In genomic region chr16:70222574-70222973, GRCh38 we compare ENCODE assay signal across 8 cellular contexts. TPM values are rescaled to one million over a fixed set of nuclear protein-coding genes. Genes with fewer than 3 reads are reported as not detected.
DNase-seq lines count a peak whose midpoint lies in the region; ATAC-seq, FAIRE-seq and TF ChIP-seq lines count a peak whose summit lies in the region.
"Not testable (repeated sequence)": the region's sequence is repeated elsewhere in the genome, so short reads cannot be mapped to it uniquely, and the experiment has no call there.
"Had no signal": no experiment of that assay in that cellular context is flagged by ENCODE, and none has a peak within 500 bp of the region (broad histone marks: within the 10 kb centered on the region; RNA-seq: fewer than 3 reads in every experiment).

No MANE protein-coding gene starts in this region.

- not testable (repeated sequence) for H3K4me1 ChIP-seq in astrocyte (ENCODE audit: insufficient read depth, low read length)

- not testable (repeated sequence) for H3K4me3 Mint-ChIP-seq in T-helper 2 cell treated with Interferon-gamma antibody and Interleukin-4, amounts not matched to agents 5 μg/mL and 100 μg/mL, for 36 hours; activated CD4-positive, alpha-beta memory T cell treated with anti-CD3 and anti-CD28 coated beads, Interleukin-2, amount 10 ng/mL, durations not matched to agents 7 days and 5 days; activated T-helper 1 cell treated with anti-CD3 and anti-CD28 coated beads, Interleukin-12 subunit alpha, Interleukin-12 subunit beta, Interleukin-2, Interleukin-4 antibody, amounts not matched to agents 30 ng/mL and 10 ng/mL and 1 ng/mL, durations not matched to agents 14 hours and 24 hours and 36 hours; astrocyte (ENCODE audit: unreplicated experiment); stimulated activated effector memory CD8-positive, alpha-beta T cell treated with anti-CD3 and anti-CD28 coated beads, Interleukin-12 subunit alpha, Interleukin-12 subunit beta, amount 100 ng/mL, for 72 hours

- not testable (repeated sequence) for DNase-seq in T-helper 2 cell treated with Interferon-gamma antibody and Interleukin-4, amounts not matched to agents 5 μg/mL and 100 μg/mL, for 36 hours (ENCODE audit: low spot score); activated T-helper 1 cell treated with anti-CD3 and anti-CD28 coated beads, Interleukin-12 subunit alpha, Interleukin-12 subunit beta, Interleukin-2, Interleukin-4 antibody, amounts not matched to agents 30 ng/mL and 10 ng/mL and 1 ng/mL, durations not matched to agents 14 hours and 24 hours and 36 hours (ENCODE audit: low spot score); astrocyte (ENCODE audit: low read depth); stimulated activated effector memory CD8-positive, alpha-beta T cell treated with anti-CD3 and anti-CD28 coated beads, Interleukin-12 subunit alpha, Interleukin-12 subunit beta, amount 100 ng/mL, for 72 hours (ENCODE audit: low spot score in 2 of 2)
- DNase-seq in activated CD4-positive, alpha-beta memory T cell treated with anti-CD3 and anti-CD28 coated beads, Interleukin-2, amount 10 ng/mL, durations not matched to agents 7 days and 5 days = peak; percentile 18
- DNase-seq in epithelial cell of esophagus (ENCODE audit: low read depth) = peak; percentile 9

- not testable (repeated sequence) for H4K20me1 ChIP-seq in astrocyte (ENCODE audit: insufficient read depth, low read length)

- H3K27me3 Mint-ChIP-seq in T-helper 2 cell treated with Interferon-gamma antibody and Interleukin-4, amounts not matched to agents 5 μg/mL and 100 μg/mL, for 36 hours (ENCODE audit: low read depth); activated CD4-positive, alpha-beta memory T cell treated with anti-CD3 and anti-CD28 coated beads, Interleukin-2, amount 10 ng/mL, durations not matched to agents 7 days and 5 days; activated T-helper 1 cell treated with anti-CD3 and anti-CD28 coated beads, Interleukin-12 subunit alpha, Interleukin-12 subunit beta, Interleukin-2, Interleukin-4 antibody, amounts not matched to agents 30 ng/mL and 10 ng/mL and 1 ng/mL, durations not matched to agents 14 hours and 24 hours and 36 hours (ENCODE audit: insufficient read depth); astrocyte (ENCODE audit: low read depth, unreplicated experiment): not testable (repeated sequence)

- H3K4me2 ChIP-seq in astrocyte (ENCODE audit: low read length) = not testable (repeated sequence)

- peak overlapping the region; percentile 39 for H3K27ac Mint-ChIP-seq in T-helper 2 cell treated with Interferon-gamma antibody and Interleukin-4, amounts not matched to agents 5 μg/mL and 100 μg/mL, for 36 hours
- H3K27ac Mint-ChIP-seq in activated CD4-positive, alpha-beta memory T cell treated with anti-CD3 and anti-CD28 coated beads, Interleukin-2, amount 10 ng/mL, durations not matched to agents 7 days and 5 days = peak overlapping the region; percentile 65
- H3K27ac Mint-ChIP-seq in activated T-helper 1 cell treated with anti-CD3 and anti-CD28 coated beads, Interleukin-12 subunit alpha, Interleukin-12 subunit beta, Interleukin-2, Interleukin-4 antibody, amounts not matched to agents 30 ng/mL and 10 ng/mL and 1 ng/mL, durations not matched to agents 14 hours and 24 hours and 36 hours = peak overlapping the region; percentile 21
- peak overlapping the region; percentile 23 for H3K27ac Mint-ChIP-seq in astrocyte (ENCODE audit: unreplicated experiment)
- peak overlapping the region; percentile 71 for H3K27ac Mint-ChIP-seq in stimulated activated effector memory CD8-positive, alpha-beta T cell treated with anti-CD3 and anti-CD28 coated beads, Interleukin-12 subunit alpha, Interleukin-12 subunit beta, amount 100 ng/mL, for 72 hours

- H3K4me3 ChIP-seq in astrocyte (ENCODE audit: insufficient read depth, low read depth, low read length); epithelial cell of esophagus (ENCODE audit: low read length): not testable (repeated sequence)

- CTCF ChIA-PET in activated CD4-positive, alpha-beta memory T cell treated with anti-CD3 and anti-CD28 coated beads, Interleukin-2, amount 10 ng/mL, durations not matched to agents 7 days and 5 days (lab: Charles Lee) = not testable (repeated sequence)

- not testable (repeated sequence) for TF ChIP-seq CTCF in C4-2B (conservative IDR thresholded peaks at IDR 0.05); astrocyte (IDR thresholded peaks at IDR 0.05; ENCODE audit: insufficient read depth, low read depth, low read length); epithelial cell of esophagus (IDR thresholded peaks at IDR 0.05; ENCODE audit: insufficient read depth, low read depth, low read length, missing control alignments)

- POLR2A ChIA-PET in activated CD4-positive, alpha-beta memory T cell treated with anti-CD3 and anti-CD28 coated beads, Interleukin-2, amount 10 ng/mL, durations not matched to agents 7 days and 5 days (lab: Charles Lee) = not testable (repeated sequence)

- FAIRE-seq in astrocyte (lab: Jason Lieb, UNC) = not testable (repeated sequence)

- not testable (repeated sequence) for H3K9me3 ChIP-seq in astrocyte (ENCODE audit: insufficient read depth, low read depth, low read length)

- ATAC-seq in stimulated activated effector memory CD8-positive, alpha-beta T cell treated with anti-CD3 and anti-CD28 coated beads, Interleukin-12 subunit alpha, Interleukin-12 subunit beta, amount 100 ng/mL, for 72 hours = not testable (repeated sequence)

- H3K27me3 ChIP-seq in astrocyte (ENCODE audit: insufficient read depth, low read length) = not testable (repeated sequence)

- H3K36me3 Mint-ChIP-seq in T-helper 2 cell treated with Interferon-gamma antibody and Interleukin-4, amounts not matched to agents 5 μg/mL and 100 μg/mL, for 36 hours (ENCODE audit: low read depth) = peaks cover 29% of the 10 kb centered on the region
- H3K36me3 Mint-ChIP-seq in activated CD4-positive, alpha-beta memory T cell treated with anti-CD3 and anti-CD28 coated beads, Interleukin-2, amount 10 ng/mL, durations not matched to agents 7 days and 5 days (ENCODE audit: low read depth) = peaks cover 32% of the 10 kb centered on the region
- H3K36me3 Mint-ChIP-seq in activated T-helper 1 cell treated with anti-CD3 and anti-CD28 coated beads, Interleukin-12 subunit alpha, Interleukin-12 subunit beta, Interleukin-2, Interleukin-4 antibody, amounts not matched to agents 30 ng/mL and 10 ng/mL and 1 ng/mL, durations not matched to agents 14 hours and 24 hours and 36 hours (ENCODE audit: low read depth) = peaks cover 16% of the 10 kb centered on the region
- H3K36me3 Mint-ChIP-seq in astrocyte (ENCODE audit: low read depth, unreplicated experiment) = not testable (repeated sequence)
- peaks cover 86% of the 10 kb centered on the region for H3K36me3 Mint-ChIP-seq in stimulated activated effector memory CD8-positive, alpha-beta T cell treated with anti-CD3 and anti-CD28 coated beads, Interleukin-12 subunit alpha, Interleukin-12 subunit beta, amount 100 ng/mL, for 72 hours

- not testable (repeated sequence) for H3K9me3 Mint-ChIP-seq in T-helper 2 cell treated with Interferon-gamma antibody and Interleukin-4, amounts not matched to agents 5 μg/mL and 100 μg/mL, for 36 hours; activated CD4-positive, alpha-beta memory T cell treated with anti-CD3 and anti-CD28 coated beads, Interleukin-2, amount 10 ng/mL, durations not matched to agents 7 days and 5 days; activated T-helper 1 cell treated with anti-CD3 and anti-CD28 coated beads, Interleukin-12 subunit alpha, Interleukin-12 subunit beta, Interleukin-2, Interleukin-4 antibody, amounts not matched to agents 30 ng/mL and 10 ng/mL and 1 ng/mL, durations not matched to agents 14 hours and 24 hours and 36 hours; astrocyte (ENCODE audit: unreplicated experiment); stimulated activated effector memory CD8-positive, alpha-beta T cell treated with anti-CD3 and anti-CD28 coated beads, Interleukin-12 subunit alpha, Interleukin-12 subunit beta, amount 100 ng/mL, for 72 hours

- not testable (repeated sequence) for H3K79me2 ChIP-seq in astrocyte (ENCODE audit: insufficient read depth, low read length)

- H2AFZ ChIP-seq in astrocyte (ENCODE audit: low read depth, low read length) = not testable (repeated sequence)

- not testable (repeated sequence) for H3K4me1 Mint-ChIP-seq in T-helper 2 cell treated with Interferon-gamma antibody and Interleukin-4, amounts not matched to agents 5 μg/mL and 100 μg/mL, for 36 hours (ENCODE audit: low read depth); astrocyte (ENCODE audit: low read depth, unreplicated experiment)
- peaks cover 13% of the 10 kb centered on the region for H3K4me1 Mint-ChIP-seq in activated CD4-positive, alpha-beta memory T cell treated with anti-CD3 and anti-CD28 coated beads, Interleukin-2, amount 10 ng/mL, durations not matched to agents 7 days and 5 days
- H3K4me1 Mint-ChIP-seq in activated T-helper 1 cell treated with anti-CD3 and anti-CD28 coated beads, Interleukin-12 subunit alpha, Interleukin-12 subunit beta, Interleukin-2, Interleukin-4 antibody, amounts not matched to agents 30 ng/mL and 10 ng/mL and 1 ng/mL, durations not matched to agents 14 hours and 24 hours and 36 hours (ENCODE audit: low read depth) = peaks cover 18% of the 10 kb centered on the region
- H3K4me1 Mint-ChIP-seq in stimulated activated effector memory CD8-positive, alpha-beta T cell treated with anti-CD3 and anti-CD28 coated beads, Interleukin-12 subunit alpha, Interleukin-12 subunit beta, amount 100 ng/mL, for 72 hours = peaks cover 14% of the 10 kb centered on the region

- H3K9ac ChIP-seq in astrocyte (ENCODE audit: low read length) = not testable (repeated sequence)

- H3K36me3 ChIP-seq in astrocyte (ENCODE audit: insufficient read depth, low read length) = not testable (repeated sequence)

- peak overlapping the region; percentile 31; the same call in 1 of the 2 replicates for H3K27ac ChIP-seq in C4-2B
- H3K27ac ChIP-seq in astrocyte (ENCODE audit: low read depth, low read length) = not testable (repeated sequence)

- intact Hi-C loops in activated T-helper 1 cell treated with anti-CD3 and anti-CD28 coated beads, Interleukin-12 subunit alpha, Interleukin-12 subunit beta, Interleukin-2, Interleukin-4 antibody, amounts not matched to agents 30 ng/mL and 10 ng/mL and 1 ng/mL, durations not matched to agents 14 hours and 24 hours and 36 hours (cut with micrococcal nuclease) = not testable (repeated sequence)

RNA-seq across cellular contexts. Expression of gene EXOSC6, which starts 29.2 kb away (rescaled TPM):
- 10 to 100 TPM; 24.3 to 24.4 TPM for total RNA-seq in activated CD4-positive, alpha-beta memory T cell treated with anti-CD3 and anti-CD28 coated beads, Interleukin-2, amount 10 ng/mL, durations not matched to agents 7 days and 5 days
- 40.5 and 42.1 TPM in 2 replicates for total RNA-seq in activated T-helper 1 cell treated with anti-CD3 and anti-CD28 coated beads, Interleukin-12 subunit alpha, Interleukin-12 subunit beta, Interleukin-2, Interleukin-4 antibody, amounts not matched to agents 30 ng/mL and 10 ng/mL and 1 ng/mL, durations not matched to agents 14 hours and 24 hours and 36 hours
- 49.2 and 49.5 TPM in 2 replicates for total RNA-seq in astrocyte

RNA-seq across cellular contexts. Expression of gene CLEC18C, which starts 49.0 kb away (rescaled TPM):
- under 1 TPM; 0.35 to 0.60 TPM for total RNA-seq in activated CD4-positive, alpha-beta memory T cell treated with anti-CD3 and anti-CD28 coated beads, Interleukin-2, amount 10 ng/mL, durations not matched to agents 7 days and 5 days
- 0.17 and 0.47 TPM in 2 replicates for total RNA-seq in activated T-helper 1 cell treated with anti-CD3 and anti-CD28 coated beads, Interleukin-12 subunit alpha, Interleukin-12 subunit beta, Interleukin-2, Interleukin-4 antibody, amounts not matched to agents 30 ng/mL and 10 ng/mL and 1 ng/mL, durations not matched to agents 14 hours and 24 hours and 36 hours
- 1.4 and 3.6 TPM in 2 replicates for total RNA-seq in astrocyte
- total RNA-seq: H1 had no signal

Comparison
In these comparisons a context has a peak if more than half of its experiments do, and no peak if none do; other contexts are left out.
1. H3K27ac Mint-ChIP-seq: peak in every context shown above with its lines; median percentile 71 in stimulated activated effector memory CD8-positive, alpha-beta T cell treated with anti-CD3 and anti-CD28 coated beads, Interleukin-12 subunit alpha, Interleukin-12 subunit beta, amount 100 ng/mL, for 72 hours; 65 in activated CD4-positive, alpha-beta memory T cell treated with anti-CD3 and anti-CD28 coated beads, Interleukin-2, amount 10 ng/mL, durations not matched to agents 7 days and 5 days; 39 in T-helper 2 cell treated with Interferon-gamma antibody and Interleukin-4, amounts not matched to agents 5 μg/mL and 100 μg/mL, for 36 hours; 23 in astrocyte; 21 in activated T-helper 1 cell treated with anti-CD3 and anti-CD28 coated beads, Interleukin-12 subunit alpha, Interleukin-12 subunit beta, Interleukin-2, Interleukin-4 antibody, amounts not matched to agents 30 ng/mL and 10 ng/mL and 1 ng/mL, durations not matched to agents 14 hours and 24 hours and 36 hours.